Comparison of ENCODE assay signal across 9 cellular contexts in genomic region chr17:77472837-77473214, GRCh38.
DNase-seq lines count a peak whose midpoint lies in the region; ATAC-seq and TF ChIP-seq lines count a peak whose summit lies in the region.
"Had no signal": no experiment of that assay in that cellular context is flagged by ENCODE, and none has a peak within 500 bp of the region (broad histone marks: within the 10 kb centered on the region; RNA-seq: fewer than 3 reads in every experiment).

No MANE protein-coding gene starts in this region.

- H3K9me3 Mint-ChIP-seq in activated CD4-positive, alpha-beta memory T cell treated with anti-CD3 and anti-CD28 coated beads for 36 hours = no peaks in the 10 kb centered on the region

- CTCF ChIA-PET in IMR-90 (lab: Yijun Ruan, JAX) = no interaction called here
- CTCF ChIA-PET in activated CD4-positive, alpha-beta memory T cell treated with anti-CD3 and anti-CD28 coated beads for 36 hours (lab: Charles Lee) = interaction anchor here (0.9 to 7.7 kb wide), 20 partner anchors 11 to 142 kb away, joined by 3 to 60 read pairs (median 5); no protein-coding TSS in a partner anchor

- peak overlapping the region; percentile 39; the same call in 1 of the 3 replicates for H2BK15ac ChIP-seq in IMR-90 (ENCODE audit: low read depth, low read length)

- peaks cover 98% of the 10 kb centered on the region for H4K20me1 ChIP-seq in IMR-90 (ENCODE audit: insufficient read depth, low read length)

- peak overlapping the region; percentile 86 for H3K27ac Mint-ChIP-seq in activated CD4-positive, alpha-beta memory T cell treated with anti-CD3 and anti-CD28 coated beads for 36 hours

- peak overlapping the region; percentile 48 for H3K4me2 ChIP-seq in IMR-90 (ENCODE audit: low read depth, low read length)

- H3K56ac ChIP-seq in IMR-90 (ENCODE audit: extremely low read depth, insufficient read depth, low read length) = peak overlapping the region; percentile 60; the same call in 1 of the 2 replicates

- TF ChIP-seq RAD21 in IMR-90 (IDR thresholded peaks at IDR 0.05; ENCODE audit: low read length) = no peak

- no peak overlapping the region for H4K5ac ChIP-seq in IMR-90 (ENCODE audit: low read depth, low read length)

- peak overlapping the region; percentile 71 for H2BK120ac ChIP-seq in IMR-90 (ENCODE audit: low read depth, low read length)

- no peak overlapping the region for H3K4me3 ChIP-seq in IMR-90 (ENCODE audit: insufficient read depth, low read depth, low read length)
- H3K4me3 ChIP-seq in right atrium auricular region = no peak overlapping the region
- H3K4me3 ChIP-seq in spleen = peak overlapping the region in 3 of 8 donors; percentile 0 to 40 (median 7)

- H3K4me1 ChIP-seq in IMR-90 (ENCODE audit: control insufficient read depth, insufficient read depth, low read length) (peaks cover 69% of the 10 kb centered on the region), right atrium auricular region (peaks cover 0 to 91% of the 10 kb centered on the region in 2 donors), spleen (peaks cover 75 to 100% (median 97%) of the 10 kb centered on the region in 6 donors)

- peak overlapping the region; percentile 61; the same call in 1 of the 2 replicates for H3K27ac ChIP-seq in IMR-90 (ENCODE audit: insufficient read depth, low read length)
- peak overlapping the region; percentile 78 to 81 for H3K27ac ChIP-seq in right atrium auricular region
- H3K27ac ChIP-seq in spleen = peak overlapping the region in 7 of 8 donors; percentile 73 to 97 (median 77)

- H4K8ac ChIP-seq in IMR-90 (ENCODE audit: low read depth in 2 of 2, low read length in 2 of 2) = no peak overlapping the region; a peak in 1 of 4 replicates

- H3K9me1 ChIP-seq in IMR-90 (ENCODE audit: insufficient read depth, low read length) = peaks cover 68% of the 10 kb centered on the region

- peak overlapping the region; percentile 94 for H3K23ac ChIP-seq in IMR-90 (ENCODE audit: low read depth, low read length)

- H2AK9ac ChIP-seq in IMR-90 (replicated peaks; ENCODE audit: low read depth, low read length, poor library complexity) = peak overlapping the region; percentile 60

- H2AK5ac ChIP-seq in IMR-90 (ENCODE audit: low read depth, low read length) = peak overlapping the region; percentile 57

- H3K4ac ChIP-seq in IMR-90 (ENCODE audit: low read depth, low read length) = peak overlapping the region; percentile 53

- ATAC-seq in IMR-90 (ENCODE audit: low read depth) = no peak
- no peak for ATAC-seq in GM21367 (IDR thresholded peaks at IDR 0.05; ENCODE audit: unreplicated experiment)
- no peak for ATAC-seq in HG02571 (IDR thresholded peaks at IDR 0.05; ENCODE audit: unreplicated experiment)
- no peak for ATAC-seq in HG03460 (IDR thresholded peaks at IDR 0.05; ENCODE audit: unreplicated experiment)

- no peak overlapping the region for H2BK5ac ChIP-seq in IMR-90 (ENCODE audit: low read depth, low read length, poor library complexity, severe bottlenecking)

- H2AFZ ChIP-seq in IMR-90 (replicated peaks; ENCODE audit: low read length, poor library complexity) = no peak overlapping the region

- no peaks in the 10 kb centered on the region for H3K9me3 ChIP-seq in IMR-90 (ENCODE audit: control insufficient read depth, insufficient read depth, low read length)
- H3K9me3 ChIP-seq in right atrium auricular region = no peaks in the 10 kb centered on the region
- H3K9me3 ChIP-seq in spleen = no peaks in the 10 kb centered on the region

- peaks cover 53 to 96% of the 10 kb centered on the region in 2 experiments for H3K79me1 ChIP-seq in IMR-90 (ENCODE audit: low read depth in 1 of 2, low read length in 2 of 2)

- BruUV-seq in IMR-90 (replicated peaks; lab: Mats Ljungman, UMichigan) = no TSS peak

- DNase-seq in IMR-90 (no peak), right atrium auricular region (ENCODE audit: low spot score) (no peak), spleen (no peak), cerebellum (ENCODE audit: low spot score) (no peak)
- DNase-seq in activated CD4-positive, alpha-beta memory T cell treated with anti-CD3 and anti-CD28 coated beads for 36 hours = no peak
- DNase-seq: NCI-H1417 treated with DMSO at 0.1 percent for 48 hours had no signal

- intact Hi-C loops in IMR-90 (cut with micrococcal nuclease) = no loop called here
- intact Hi-C loops in activated CD4-positive, alpha-beta memory T cell treated with anti-CD3 and anti-CD28 coated beads for 36 hours (cut with micrococcal nuclease) = loop anchor here (1.0 to 10.0 kb wide), 4 partner anchors 13 to 372 kb away; no protein-coding TSS in a partner anchor
- intact Hi-C loops in spleen (cut with DNase I; ENCODE audit: low total_unique reads) = no loop called here

- H3K4me3 Mint-ChIP-seq in activated CD4-positive, alpha-beta memory T cell treated with anti-CD3 and anti-CD28 coated beads for 36 hours = peak overlapping the region; percentile 62

- H3K14ac ChIP-seq in IMR-90 (replicated peaks; ENCODE audit: low read depth, low read length) = peak overlapping the region; percentile 78

- POLR2A ChIA-PET in IMR-90 (lab: Charles Lee; ENCODE audit: unreplicated experiment) = no interaction called here
- POLR2A ChIA-PET in activated CD4-positive, alpha-beta memory T cell treated with anti-CD3 and anti-CD28 coated beads for 36 hours (lab: Charles Lee) = interaction anchor here (0.9 to 5.9 kb wide), 7 partner anchors 13 to 140 kb away, joined by 3 to 114 read pairs (median 25); no protein-coding TSS in a partner anchor

- TF ChIP-seq POLR2A in IMR-90 (IDR thresholded peaks at IDR 0.05; ENCODE audit: low read depth, low read length) = no peak
- no peak for TF ChIP-seq POLR2A in spleen (IDR thresholded peaks at IDR 0.05)

- H3K27me3 Mint-ChIP-seq in activated CD4-positive, alpha-beta memory T cell treated with anti-CD3 and anti-CD28 coated beads for 36 hours = no peaks in the 10 kb centered on the region

- peak overlapping the region; percentile 59 for H2BK20ac ChIP-seq in IMR-90 (ENCODE audit: low read depth, low read length)

- WGBS in IMR-90 (ENCODE audit: extremely low coverage in 2 of 2, insufficient read length in 1 of 2), 2 experiments = no CpG with 5 or more reads among the region's 4 CpGs
- WGBS in spleen, 5 donors = 45 to 69% (median 51%) methylated on average over 4 of the region's 4 CpGs

- in situ Hi-C loops in IMR-90 (cut with MboI; ENCODE audit: low sequenced_read_pairs) = no loop called here

- no peak for TF ChIP-seq CTCF in IMR-90 (conservative IDR thresholded peaks at IDR 0.05; ENCODE audit: low read depth, low read length)
- TF ChIP-seq CTCF in right atrium auricular region (IDR thresholded peaks at IDR 0.05) = no peak
- TF ChIP-seq CTCF in spleen (IDR thresholded peaks at IDR 0.05 in 8 of 11, conservative IDR thresholded peaks at IDR 0.05 in 3 of 11) = no peak

- peaks cover 99% of the 10 kb centered on the region for H3K4me1 Mint-ChIP-seq in activated CD4-positive, alpha-beta memory T cell treated with anti-CD3 and anti-CD28 coated beads for 36 hours (ENCODE audit: low read depth)

- peak overlapping the region; percentile 66; the same call in 1 of the 2 replicates for H4K91ac ChIP-seq in IMR-90 (ENCODE audit: insufficient read depth, low read depth, low read length)

- no peak overlapping the region; the same call in 1 of the 2 replicates for H3K9ac ChIP-seq in IMR-90 (ENCODE audit: low read depth, low read length)

- no peaks in the 10 kb centered on the region for H3K27me3 ChIP-seq in IMR-90 (ENCODE audit: control insufficient read depth, insufficient read depth, low read length)
- H3K27me3 ChIP-seq in right atrium auricular region = no peaks in the 10 kb centered on the region
- H3K27me3 ChIP-seq in spleen (replicated peaks in 1 of 7) = no peaks in the 10 kb centered on the region

- peaks cover 49% of the 10 kb centered on the region for H3K36me3 Mint-ChIP-seq in activated CD4-positive, alpha-beta memory T cell treated with anti-CD3 and anti-CD28 coated beads for 36 hours

- dilution Hi-C loops in IMR-90 (cut with HindIII; ENCODE audit: low sequenced_read_pairs, unreplicated experiment) = no loop called here

- peaks cover 11% of the 10 kb centered on the region; the same call in 1 of the 2 replicates for H3K36me3 ChIP-seq in IMR-90 (ENCODE audit: control insufficient read depth, insufficient read depth, low read length)
- H3K36me3 ChIP-seq in right atrium auricular region = no peaks in the 10 kb centered on the region
- peaks cover 0 to 60% (median 0%) of the 10 kb centered on the region in 6 donors for H3K36me3 ChIP-seq in spleen

- no peak overlapping the region for H3K18ac ChIP-seq in IMR-90 (ENCODE audit: low read depth, low read length)

TF ChIP-seq in IMR-90, 13 proteins besides CTCF, POLR2A, EP300 and RAD21 (continues in another document):
- TF ChIP-seq RFX5 (IDR thresholded peaks at IDR 0.05; ENCODE audit: low read depth, low read length) = no peak
- TF ChIP-seq USF2 (IDR thresholded peaks at IDR 0.05; ENCODE audit: low read depth, low read length) = no peak
- no peak for TF ChIP-seq MXI1 (IDR thresholded peaks at IDR 0.05; ENCODE audit: borderline replicate concordance, low read depth, low read length)
- no peak for TF ChIP-seq ELK1 (IDR thresholded peaks at IDR 0.05; ENCODE audit: borderline replicate concordance, low read depth, low read length)
- TF ChIP-seq FOS (IDR thresholded peaks at IDR 0.05; ENCODE audit: low read depth, low read length) = no peak
- TF ChIP-seq CHD1 (IDR thresholded peaks at IDR 0.05; ENCODE audit: low read depth, low read length) = no peak
- TF ChIP-seq SMC3 (IDR thresholded peaks at IDR 0.05; ENCODE audit: low read depth, low read length) = no peak
- no peak for TF ChIP-seq NFE2L2 (IDR thresholded peaks at IDR 0.05; ENCODE audit: low read depth, low read length)
- no peak for TF ChIP-seq MAZ (IDR thresholded peaks at IDR 0.05; ENCODE audit: borderline replicate concordance, low read depth, low read length)
- TF ChIP-seq RCOR1 (IDR thresholded peaks at IDR 0.05; ENCODE audit: insufficient replicate concordance, low read length) = no peak
- no peak for TF ChIP-seq CEBPB (IDR thresholded peaks at IDR 0.05; ENCODE audit: low read depth, low read length)
